ENCODE assay signal across 10 cellular contexts in the genomic region with DNA sequence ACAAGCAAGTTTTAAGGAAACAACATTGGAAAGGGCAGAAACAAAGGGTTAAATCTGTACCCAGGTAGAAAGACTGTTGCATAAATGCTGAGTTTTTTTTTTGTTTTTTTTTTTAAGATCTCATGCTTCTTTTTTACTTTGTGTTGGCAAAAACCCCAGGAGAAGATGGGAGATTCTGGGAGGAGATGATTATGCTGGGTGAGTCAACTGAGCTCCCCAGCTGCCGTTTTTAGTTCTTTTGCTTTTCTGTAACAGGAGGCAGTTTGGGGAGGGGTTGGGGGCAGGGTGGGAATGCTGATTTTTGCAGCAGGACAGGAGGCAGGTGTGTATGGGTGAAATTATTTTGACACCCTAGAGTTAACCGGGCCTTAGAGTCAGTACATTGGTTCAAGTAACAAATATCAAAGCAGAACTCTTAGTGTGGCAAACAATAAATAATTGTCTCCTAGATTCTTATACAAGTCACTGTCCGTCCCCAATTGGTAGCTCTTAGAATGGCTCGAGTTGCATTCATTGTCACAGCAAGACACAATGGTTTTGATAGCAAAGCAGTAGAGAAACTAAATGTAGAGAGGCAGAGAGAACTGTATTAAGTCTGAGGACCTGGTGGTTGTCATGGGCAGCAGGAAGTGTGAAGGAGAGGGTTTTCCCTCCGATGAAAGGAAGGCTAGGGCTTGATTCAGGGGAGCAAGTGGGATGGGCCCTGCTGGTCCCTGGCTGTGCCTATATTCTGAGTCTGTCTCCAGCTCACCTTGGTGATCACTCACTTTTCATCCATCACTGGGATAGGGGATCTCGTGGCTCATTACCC. TPM values are rescaled to one million over a fixed set of nuclear protein-coding genes. Genes with fewer than 3 reads are reported as not detected.
DNase-seq lines count a peak whose midpoint lies in the region; ATAC-seq and TF ChIP-seq lines count a peak whose summit lies in the region.
"Had no signal": no experiment of that assay in that cellular context is flagged by ENCODE, and none has a peak within 500 bp of the region (broad histone marks: within the 10 kb centered on the region; RNA-seq: fewer than 3 reads in every experiment).

No MANE protein-coding gene starts in this region.

- no peak overlapping the region for H3K56ac ChIP-seq in IMR-90 (ENCODE audit: extremely low read depth, insufficient read depth, low read length)

- H3K79me1 ChIP-seq in IMR-90 (ENCODE audit: low read depth in 1 of 2, low read length in 2 of 2): peaks cover 68 to 91% of the 10 kb centered on the region in 2 experiments

- H3K4me1 Mint-ChIP-seq in activated CD4-positive, alpha-beta memory T cell treated with anti-CD3 and anti-CD28 coated beads, Interleukin-2, amount 10 ng/mL, durations not matched to agents 7 days and 5 days: peaks cover 36% of the 10 kb centered on the region

- no peaks in the 10 kb centered on the region for H3K9me3 Mint-ChIP-seq in activated CD4-positive, alpha-beta memory T cell treated with anti-CD3 and anti-CD28 coated beads, Interleukin-2, amount 10 ng/mL, durations not matched to agents 7 days and 5 days

- H3K18ac ChIP-seq in IMR-90 (ENCODE audit: low read depth, low read length): peak overlapping the region; percentile 10; the same call in 1 of the 2 replicates

- TF ChIP-seq CTCF in IMR-90 (conservative IDR thresholded peaks at IDR 0.05; ENCODE audit: low read depth, low read length) (no peak), ascending aorta (IDR thresholded peaks at IDR 0.05) (no peak)

- peak overlapping the region; percentile 14 for H2BK5ac ChIP-seq in IMR-90 (ENCODE audit: low read depth, low read length, poor library complexity, severe bottlenecking)

- in situ Hi-C loops in IMR-90 (cut with MboI; ENCODE audit: low sequenced_read_pairs): no loop called here
- in situ Hi-C loops in ACHN (cut with HindIII; ENCODE audit: low pct_ligation_motif_present, low pct_unique_long_range_greater_than_20kb, low sequenced_read_pairs): no loop called here

- no peak overlapping the region for H2BK120ac ChIP-seq in IMR-90 (ENCODE audit: low read depth, low read length)

- WGBS in IMR-90 (ENCODE audit: extremely low coverage in 2 of 2, insufficient read length in 1 of 2), 2 experiments: no CpG with 5 or more reads among the region's 6 CpGs

- H3K9me3 ChIP-seq in BLaER1: no peaks in the 10 kb centered on the region
- no peaks in the 10 kb centered on the region for H3K9me3 ChIP-seq in IMR-90 (ENCODE audit: control insufficient read depth, insufficient read depth, low read length)
- H3K9me3 ChIP-seq in mucosa of rectum (ENCODE audit: control insufficient read depth in 2 of 2, low read length in 2 of 2): no peaks in the 10 kb centered on the region
- no peaks in the 10 kb centered on the region for H3K9me3 ChIP-seq in ascending aorta

- H2AK5ac ChIP-seq in IMR-90 (ENCODE audit: low read depth, low read length): peak overlapping the region; percentile 56; the same call in 1 of the 2 replicates

- CTCF ChIA-PET in IMR-90 (lab: Yijun Ruan, JAX): interaction anchor here (0.6 kb wide), 1 partner anchor 11 kb away, joined by 4 read pairs; no protein-coding TSS in a partner anchor
- CTCF ChIA-PET in activated CD4-positive, alpha-beta memory T cell treated with anti-CD3 and anti-CD28 coated beads, Interleukin-2, amount 10 ng/mL, durations not matched to agents 7 days and 5 days (lab: Charles Lee): no interaction called here

- H4K91ac ChIP-seq in IMR-90 (ENCODE audit: insufficient read depth, low read depth, low read length): no peak overlapping the region

- H3K4ac ChIP-seq in IMR-90 (ENCODE audit: low read depth, low read length): peak overlapping the region; percentile 40; the same call in 1 of the 2 replicates

- no peak overlapping the region for H3K4me3 Mint-ChIP-seq in activated CD4-positive, alpha-beta memory T cell treated with anti-CD3 and anti-CD28 coated beads, Interleukin-2, amount 10 ng/mL, durations not matched to agents 7 days and 5 days

- H3K27me3 ChIP-seq in BLaER1 (no peaks in the 10 kb centered on the region), IMR-90 (ENCODE audit: control insufficient read depth, insufficient read depth, low read length) (no peaks in the 10 kb centered on the region), mucosa of rectum (ENCODE audit: control insufficient read depth in 2 of 2, insufficient read depth in 2 of 2, low read length in 2 of 2) (no peaks in the 10 kb centered on the region), ascending aorta (no peaks in the 10 kb centered on the region)

- H3K4me2 ChIP-seq in BLaER1 (peak overlapping the region; percentile 37; the same call in 1 of the 2 replicates), IMR-90 (ENCODE audit: low read depth, low read length) (peak overlapping the region; percentile 64)

- BruUV-seq in IMR-90 (replicated peaks; lab: Mats Ljungman, UMichigan): no TSS peak

- intact Hi-C loops in IMR-90 (cut with micrococcal nuclease) (no loop called here), ascending aorta (cut with DNase I) (no loop called here)

- no peak overlapping the region for H2BK15ac ChIP-seq in IMR-90 (ENCODE audit: low read depth, low read length)

- peak overlapping the region in 1 of 2 experiments; percentile 26; a peak in 1 of 4 replicates for H4K8ac ChIP-seq in IMR-90 (ENCODE audit: low read depth in 2 of 2, low read length in 2 of 2)

- ATAC-seq in IMR-90 (ENCODE audit: low read depth) (peak; percentile 83), HG02610 (IDR thresholded peaks at IDR 0.05; ENCODE audit: unreplicated experiment) (no peak)
- ATAC-seq: Panc1, sciatic nerve had no signal

- no peak overlapping the region for H4K5ac ChIP-seq in IMR-90 (ENCODE audit: low read depth, low read length)

- no peak for TF ChIP-seq POLR2A in IMR-90 (IDR thresholded peaks at IDR 0.05; ENCODE audit: low read depth, low read length)

- peak overlapping the region; percentile 48; the same call in 1 of the 2 replicates for H3K23ac ChIP-seq in IMR-90 (ENCODE audit: low read depth, low read length)

- H3K4me3 ChIP-seq in BLaER1: no peak overlapping the region
- H3K4me3 ChIP-seq in IMR-90 (ENCODE audit: insufficient read depth, low read depth, low read length): no peak overlapping the region
- peak overlapping the region in 1 of 2 donors; percentile 32 for H3K4me3 ChIP-seq in mucosa of rectum (ENCODE audit: low read length in 2 of 2)
- H3K4me3 ChIP-seq in ascending aorta: no peak overlapping the region

- H3K36me3 Mint-ChIP-seq in activated CD4-positive, alpha-beta memory T cell treated with anti-CD3 and anti-CD28 coated beads, Interleukin-2, amount 10 ng/mL, durations not matched to agents 7 days and 5 days (ENCODE audit: low read depth): peaks cover 14% of the 10 kb centered on the region

- H3K9me1 ChIP-seq in IMR-90 (ENCODE audit: insufficient read depth, low read length): peaks cover 31% of the 10 kb centered on the region

- no peak overlapping the region for H3K27ac Mint-ChIP-seq in activated CD4-positive, alpha-beta memory T cell treated with anti-CD3 and anti-CD28 coated beads, Interleukin-2, amount 10 ng/mL, durations not matched to agents 7 days and 5 days

- dilution Hi-C loops in IMR-90 (cut with HindIII; ENCODE audit: low sequenced_read_pairs, unreplicated experiment): no loop called here

- H3K27me3 Mint-ChIP-seq in activated CD4-positive, alpha-beta memory T cell treated with anti-CD3 and anti-CD28 coated beads, Interleukin-2, amount 10 ng/mL, durations not matched to agents 7 days and 5 days: no peaks in the 10 kb centered on the region

- POLR2A ChIA-PET in IMR-90 (lab: Charles Lee; ENCODE audit: unreplicated experiment): interaction anchor here (0.6 to 0.7 kb wide), 2 partner anchors 8 to 391 kb away, joined by 10 to 16 read pairs; no protein-coding TSS in a partner anchor
- POLR2A ChIA-PET in activated CD4-positive, alpha-beta memory T cell treated with anti-CD3 and anti-CD28 coated beads, Interleukin-2, amount 10 ng/mL, durations not matched to agents 7 days and 5 days (lab: Charles Lee): interaction anchor here (1.4 kb wide), 1 partner anchor 10 kb away, joined by 3 read pairs; no protein-coding TSS in a partner anchor

- H2AFZ ChIP-seq in IMR-90 (replicated peaks; ENCODE audit: low read length, poor library complexity): no peak overlapping the region

- DNase-seq in IMR-90 (peak; percentile 82), caudate nucleus (lab: John Stamatoyannopoulos, UW) (peak in 14 of 61 donors; percentile 17 to 67 (median 28)), ACHN (no peak), ascending aorta (ENCODE audit: low spot score in 2 of 2) (no peak)
- DNase-seq in activated CD4-positive, alpha-beta memory T cell treated with anti-CD3 and anti-CD28 coated beads, Interleukin-2, amount 10 ng/mL, durations not matched to agents 7 days and 5 days: no peak

- H2AK9ac ChIP-seq in IMR-90 (replicated peaks; ENCODE audit: low read depth, low read length, poor library complexity): peak overlapping the region; percentile 33

- H4K20me1 ChIP-seq in BLaER1 (peaks cover 100% of the 10 kb centered on the region), IMR-90 (ENCODE audit: insufficient read depth, low read length) (peaks cover 84% of the 10 kb centered on the region)

- no peak overlapping the region for H2BK20ac ChIP-seq in IMR-90 (ENCODE audit: low read depth, low read length)

- no peak overlapping the region for H3K27ac ChIP-seq in BLaER1
- no peak overlapping the region for H3K27ac ChIP-seq in IMR-90 (ENCODE audit: insufficient read depth, low read length)
- peak overlapping the region; percentile 88 for H3K27ac ChIP-seq in caudate nucleus (ENCODE audit: low read depth, low read length)
- peak overlapping the region; percentile 50 to 59 for H3K27ac ChIP-seq in mucosa of rectum (ENCODE audit: low read depth in 2 of 2, low read length in 2 of 2)
- no peak overlapping the region for H3K27ac ChIP-seq in ascending aorta

- H3K14ac ChIP-seq in IMR-90 (replicated peaks; ENCODE audit: low read depth, low read length): peak overlapping the region; percentile 70

- H3K9ac ChIP-seq in BLaER1 (no peak overlapping the region), IMR-90 (ENCODE audit: low read depth, low read length) (no peak overlapping the region), mucosa of rectum (ENCODE audit: low read depth in 1 of 2, low read length in 2 of 2) (no peak overlapping the region)

- H3K36me3 ChIP-seq in BLaER1: peaks cover 60% of the 10 kb centered on the region
- H3K36me3 ChIP-seq in IMR-90 (ENCODE audit: control insufficient read depth, insufficient read depth, low read length): peaks cover 4% of the 10 kb centered on the region; the same call in 1 of the 2 replicates
- peaks cover 3 to 5% of the 10 kb centered on the region in 2 donors for H3K36me3 ChIP-seq in mucosa of rectum (ENCODE audit: control insufficient read depth in 2 of 2, insufficient read depth in 2 of 2, low read length in 2 of 2)
- peaks cover 0 to 2% of the 10 kb centered on the region in 2 donors for H3K36me3 ChIP-seq in ascending aorta

- H3K4me1 ChIP-seq in BLaER1 (peaks cover 39% of the 10 kb centered on the region), IMR-90 (ENCODE audit: control insufficient read depth, insufficient read depth, low read length) (peaks cover 17% of the 10 kb centered on the region), mucosa of rectum (ENCODE audit: control insufficient read depth in 2 of 2, insufficient read depth in 2 of 2, low read length in 2 of 2) (peaks cover 27 to 31% of the 10 kb centered on the region in 2 donors), ascending aorta (peaks cover 0 to 12% of the 10 kb centered on the region in 2 donors)

- no peak for TF ChIP-seq RAD21 in IMR-90 (IDR thresholded peaks at IDR 0.05; ENCODE audit: low read length)

RNA-seq across cellular contexts. Expression of a gene that starts 36.7 kb away (rescaled TPM):
- 0.56 and 0.90 TPM in 2 replicates for total RNA-seq in IMR-90 (2012; rRNA removed)
- 2.0 and 2.4 TPM in 2 replicates for polyA plus RNA-seq in IMR-90 (2012; rRNA removed)
- 1.9 and 2.9 TPM in 2 replicates for polyA plus RNA-seq in IMR-90 (2012; cell fraction: cytosol; rRNA removed)
- 5.0 and 5.7 TPM in 2 replicates for polyA plus RNA-seq in IMR-90 (2012; cell fraction: nucleus; rRNA removed; ENCODE audit: low replicate concordance)
- total RNA-seq in ascending aorta: not detected
- total RNA-seq in activated CD4-positive, alpha-beta memory T cell treated with anti-CD3 and anti-CD28 coated beads, Interleukin-2, amount 10 ng/mL, durations not matched to agents 7 days and 5 days: not detected

RNA-seq across cellular contexts. Expression of a gene that starts 41.3 kb away (rescaled TPM):
- total RNA-seq in IMR-90 (2012; rRNA removed) (6.6 and 7.2 TPM in 2 replicates), ascending aorta (45.7 TPM)
- polyA plus RNA-seq in IMR-90 (2012; rRNA removed): 17.3 and 19.9 TPM in 2 replicates
- 13.2 and 14.5 TPM in 2 replicates for polyA plus RNA-seq in IMR-90 (2012; cell fraction: cytosol; rRNA removed)
- 17.4 and 22.9 TPM in 2 replicates for polyA plus RNA-seq in IMR-90 (2012; cell fraction: nucleus; rRNA removed; ENCODE audit: low replicate concordance)
- total RNA-seq in activated CD4-positive, alpha-beta memory T cell treated with anti-CD3 and anti-CD28 coated beads, Interleukin-2, amount 10 ng/mL, durations not matched to agents 7 days and 5 days: 10 to 100 TPM; 48.7 to 54.2 TPM

RNA-seq across cellular contexts. Expression of a gene that starts 58.6 kb away (rescaled TPM):
- total RNA-seq in IMR-90 (2012; rRNA removed) (8.9 and 15.2 TPM in 2 replicates), ascending aorta (3.1 TPM)
- polyA plus RNA-seq in IMR-90 (2012; rRNA removed): 23.1 and 24.7 TPM in 2 replicates
- 10.1 and 11.0 TPM in 2 replicates for polyA plus RNA-seq in IMR-90 (2012; cell fraction: cytosol; rRNA removed)
- 61.6 and 108 TPM in 2 replicates for polyA plus RNA-seq in IMR-90 (2012; cell fraction: nucleus; rRNA removed; ENCODE audit: low replicate concordance)
- total RNA-seq in activated CD4-positive, alpha-beta memory T cell treated with anti-CD3 and anti-CD28 coated beads, Interleukin-2, amount 10 ng/mL, durations not matched to agents 7 days and 5 days: 10 to 100 TPM; 28.9 to 31.1 TPM

Comparison
In these comparisons a context has a peak if more than half of its experiments do, and no peak if none do; other contexts are left out.
1. H3K27ac ChIP-seq: peak in caudate nucleus (single experiment) and mucosa of rectum (2 of 2); none in BLaER1 (single experiment), IMR-90 (single experiment) and ascending aorta (0 of 2).